ENCODE assay signal across 18 cellular contexts in the genomic region with DNA sequence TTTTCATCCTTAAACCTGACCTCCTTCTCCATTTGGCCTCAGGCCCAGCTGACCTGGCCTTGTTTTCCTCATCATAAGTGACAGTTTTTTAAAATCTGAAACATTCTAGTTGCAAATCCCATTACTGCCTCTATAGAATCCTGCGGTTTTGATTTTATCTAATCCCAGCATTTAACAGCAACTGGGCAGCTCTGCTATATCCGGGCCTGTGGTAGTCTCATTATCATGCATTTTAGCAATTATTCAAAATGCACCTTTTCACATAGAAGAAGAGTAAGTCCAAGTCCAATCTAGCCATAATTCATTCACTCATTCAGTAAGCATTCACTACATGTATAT. TPM values are rescaled to one million over a fixed set of nuclear protein-coding genes. Genes with fewer than 3 reads are reported as not detected.
DNase-seq lines count a peak whose midpoint lies in the region; ATAC-seq and TF ChIP-seq lines count a peak whose summit lies in the region.
"Had no signal": no experiment of that assay in that cellular context is flagged by ENCODE, and none has a peak within 500 bp of the region (broad histone marks: within the 10 kb centered on the region; RNA-seq: fewer than 3 reads in every experiment).

No MANE protein-coding gene starts in this region.

- H3K4me3 Mint-ChIP-seq in naive B cell: peak overlapping the region in 7 of 8 donors; percentile 53 to 91 (median 82)
- H3K4me3 Mint-ChIP-seq: effector memory CD8-positive, alpha-beta T cell; H9 had no signal

- CTCF ChIA-PET in mammary epithelial cell (lab: Charles Lee; ENCODE audit: low non-redundant PET) (no interaction called here), Panc1 (lab: Charles Lee) (interaction anchor here (0.6 to 3.0 kb wide), 5 partner anchors 19 to 324 kb away, joined by 3 to 12 read pairs (median 6); no protein-coding TSS in a partner anchor)

- DNase-seq in mammary epithelial cell (no peak), breast epithelium (ENCODE audit: low spot score in 2 of 2) (no peak), Panc1 (ENCODE audit: low read depth, low spot score) (no peak), naive B cell (no peak), left cardiac atrium (no peak), vagina (ENCODE audit: extremely low spot score in 2 of 2) (no peak), GF-D8 (lab: John Stamatoyannopoulos, UW) (no peak)
- DNase-seq in activated naive CD4-positive, alpha-beta T cell treated with anti-CD3 and anti-CD28 coated beads, Interleukin-2, amount 50 U/mL, for 16 hours: no peak
- DNase-seq: activated CD4-positive, CD25-positive, alpha-beta regulatory T cell treated with anti-CD3 and anti-CD28 coated beads, Interleukin-2, amount 50 U/mL, for 72 hours; H9; left ventricle myocardium superior; NCI-H2029 treated with DMSO at 0.1 percent for 48 hours; NCI-H510A treated with DMSO at 0.1 percent for 48 hours; Right ventricle myocardium superior; stimulated activated CD4-positive, alpha-beta T cell treated with anti-CD3 and anti-CD28 coated beads, Interleukin-4, amount 100 ng/mL, for 4 hours had no signal

- H2AFZ ChIP-seq in mammary epithelial cell (ENCODE audit: low read depth, low read length): peak overlapping the region; percentile 84

- H3K9ac ChIP-seq in mammary epithelial cell (ENCODE audit: insufficient read depth, low read length): no peak overlapping the region
- H3K9ac ChIP-seq: KMS-11 had no signal

- no peaks in the 10 kb centered on the region for H3K79me2 ChIP-seq in mammary epithelial cell (ENCODE audit: insufficient read depth, low read length)

- 55% methylated on average over 2 of the region's 2 CpGs for WGBS in mammary epithelial cell (ENCODE audit: low coverage, missing lambda C conversion rate)

- BruUV-seq in mammary epithelial cell (replicated peaks; lab: Mats Ljungman, UMichigan): no TSS peak
- no TSS peak for BruUV-seq in Panc1 (replicated peaks; lab: Mats Ljungman, UMichigan)

- POLR2A ChIA-PET in Panc1 (lab: Charles Lee): no interaction called here

- H3K4me2 ChIP-seq in mammary epithelial cell (ENCODE audit: insufficient read depth, low read depth, low read length): no peak overlapping the region

- no peak overlapping the region for H3K27ac ChIP-seq in mammary epithelial cell (ENCODE audit: insufficient read depth, low read depth, low read length)
- H3K27ac ChIP-seq in breast epithelium: no peak overlapping the region
- H3K27ac ChIP-seq in Panc1 (ENCODE audit: low read length): peak overlapping the region; percentile 95
- H3K27ac ChIP-seq in vagina: no peak overlapping the region
- H3K27ac ChIP-seq: KMS-11 had no signal

- H3K9me3 ChIP-seq in mammary epithelial cell (replicated peaks; ENCODE audit: insufficient read depth, low read length) (no peaks in the 10 kb centered on the region), breast epithelium (no peaks in the 10 kb centered on the region), Panc1 (ENCODE audit: control insufficient read depth, insufficient read depth, low read depth, low read length) (no peaks in the 10 kb centered on the region), vagina (no peaks in the 10 kb centered on the region)

- TF ChIP-seq POLR2A in breast epithelium (IDR thresholded peaks at IDR 0.05) (no peak), vagina (IDR thresholded peaks at IDR 0.05) (no peak)

- in situ Hi-C loops in mammary epithelial cell (cut with MboI; ENCODE audit: low sequenced_read_pairs in 2 of 2): loop anchor here (5.0 to 10.0 kb wide), 3 partner anchors 206 to 316 kb away; no protein-coding TSS in a partner anchor
- in situ Hi-C loops in Panc1 (cut with HindIII; ENCODE audit: low pct_unique_long_range_greater_than_20kb, low sequenced_read_pairs): no loop called here

- peaks cover 26 to 52% (median 34%) of the 10 kb centered on the region in 3 donors for H3K4me1 Mint-ChIP-seq in naive B cell

- H3K4me3 ChIP-seq in mammary epithelial cell (replicated peaks in 1 of 3; ENCODE audit: insufficient read depth in 1 of 3, low read depth in 2 of 3, low read length in 3 of 3) (no peak overlapping the region), breast epithelium (no peak overlapping the region), Panc1 (ENCODE audit: low read depth in 2 of 2, low read length in 2 of 2) (peak overlapping the region in 1 of 2 experiments; percentile 47; a peak in 2 of 4 replicates), vagina (no peak overlapping the region)
- H3K4me3 ChIP-seq: skin epidermis had no signal

- peaks cover 10% of the 10 kb centered on the region for H3K4me1 ChIP-seq in mammary epithelial cell (ENCODE audit: insufficient read depth, low read length)
- H3K4me1 ChIP-seq in breast epithelium: no peaks in the 10 kb centered on the region
- H3K4me1 ChIP-seq in Panc1 (ENCODE audit: control insufficient read depth, insufficient read depth, low read length): peaks cover 48% of the 10 kb centered on the region
- H3K4me1 ChIP-seq in vagina: no peaks in the 10 kb centered on the region

- peak overlapping the region in 5 of 6 donors; percentile 87 to 96 (median 88) for H3K27ac Mint-ChIP-seq in naive B cell
- H3K27ac Mint-ChIP-seq: effector memory CD8-positive, alpha-beta T cell; H9 had no signal

- ATAC-seq in Panc1 (peak; percentile 3; the same call in 1 of the 2 replicates), naive B cell (ENCODE audit: low read depth in 2 of 2) (no peak), left cardiac atrium (no peak)

- no peaks in the 10 kb centered on the region for H3K27me3 ChIP-seq in mammary epithelial cell (ENCODE audit: insufficient read depth, low read length)
- H3K27me3 ChIP-seq in breast epithelium: no peaks in the 10 kb centered on the region
- H3K27me3 ChIP-seq in Panc1 (ENCODE audit: control insufficient read depth, insufficient read depth, low read length): no peaks in the 10 kb centered on the region
- no peaks in the 10 kb centered on the region for H3K27me3 ChIP-seq in vagina

- H3K9me3 Mint-ChIP-seq in naive B cell: no peaks in the 10 kb centered on the region
- H3K9me3 Mint-ChIP-seq: effector memory CD8-positive, alpha-beta T cell; H9 had no signal

- no peaks in the 10 kb centered on the region for H4K20me1 ChIP-seq in mammary epithelial cell (ENCODE audit: insufficient read depth, low read length)

- H3K27me3 Mint-ChIP-seq in naive B cell: no peaks in the 10 kb centered on the region
- H3K27me3 Mint-ChIP-seq: effector memory CD8-positive, alpha-beta T cell had no signal

- no peak for TF ChIP-seq CTCF in mammary epithelial cell (conservative IDR thresholded peaks at IDR 0.05 in 1 of 2, IDR thresholded peaks at IDR 0.05 in 1 of 2; ENCODE audit: extremely low read depth in 1 of 2, insufficient read depth in 1 of 2, low read depth in 1 of 2, low read length in 2 of 2)
- TF ChIP-seq CTCF in breast epithelium (IDR thresholded peaks at IDR 0.05): no peak
- TF ChIP-seq CTCF in Panc1 (IDR thresholded peaks at IDR 0.05): no peak
- TF ChIP-seq CTCF in vagina (IDR thresholded peaks at IDR 0.05): no peak

- H3K36me3 ChIP-seq in mammary epithelial cell (ENCODE audit: insufficient read depth, low read length) (no peaks in the 10 kb centered on the region), breast epithelium (no peaks in the 10 kb centered on the region), Panc1 (ENCODE audit: control insufficient read depth, insufficient read depth, low read length) (no peaks in the 10 kb centered on the region), vagina (no peaks in the 10 kb centered on the region)

- no peaks in the 10 kb centered on the region for H3K36me3 Mint-ChIP-seq in naive B cell

- dilution Hi-C loops in mammary epithelial cell (cut with HindIII; ENCODE audit: low sequenced_read_pairs): no loop called here

- intact Hi-C loops in mammary epithelial cell (cut with micrococcal nuclease) (loop anchor here (1.0 to 10.0 kb wide), 6 partner anchors 28 to 378 kb away; partner anchors contain the start of genes BIRC2 and BIRC3), breast epithelium (cut with DNase I; ENCODE audit: low total_unique reads) (no loop called here), Panc1 (cut with micrococcal nuclease; ENCODE audit: unreplicated experiment) (loop anchor here (2.0 to 5.0 kb wide), 3 partner anchors 30 to 324 kb away; no protein-coding TSS in a partner anchor), left cardiac atrium (cut with DNase I) (loop anchor here (2.0 to 10.0 kb wide), 3 partner anchors 54 to 208 kb away; no protein-coding TSS in a partner anchor), vagina (cut with DNase I) (no loop called here)

RNA-seq across cellular contexts. Expression of gene BIRC3, which starts 28.6 kb away (rescaled TPM):
- total RNA-seq in mammary epithelial cell (10 to 100 TPM in 1 of 2 donors, under 1 TPM in 1; 0.83 to 17.5 TPM), breast epithelium (10 to 100 TPM in 2 of 3 donors, 1 to 10 TPM in 1; 2.6 to 30.0 (median 10.8) TPM), Panc1 (2021; ENCODE audit: unreplicated experiment) (65.4 TPM), left cardiac atrium (1 to 10 TPM; 7.0 to 8.4 TPM), vagina (7.1 TPM)
- polyA plus RNA-seq in mammary epithelial cell (1.00 TPM), naive B cell (ENCODE audit: low read depth in 6 of 6) (100 to 1,000 TPM; 181 to 263 (median 232) TPM)
- 1.7 TPM for polyA minus RNA-seq in mammary epithelial cell
- 29.2 TPM for polyA plus RNA-seq in Panc1 (2012; ENCODE audit: insufficient read length)

RNA-seq across cellular contexts. Expression of gene BIRC2, which starts 58.3 kb away (rescaled TPM):
- total RNA-seq in mammary epithelial cell: 10 to 100 TPM; 59.4 to 78.2 TPM
- 23.6 TPM for polyA plus RNA-seq in mammary epithelial cell
- polyA minus RNA-seq in mammary epithelial cell: 20.2 TPM
- 10 to 100 TPM; 45.6 to 95.7 (median 48.5) TPM for total RNA-seq in breast epithelium
- total RNA-seq in Panc1 (2021; ENCODE audit: unreplicated experiment): 76.8 TPM
- 29.4 TPM for polyA plus RNA-seq in Panc1 (2012; ENCODE audit: insufficient read length)
- polyA plus RNA-seq in naive B cell (ENCODE audit: low read depth in 6 of 6): 10 to 100 TPM; 28.2 to 43.9 (median 35.6) TPM
- 10 to 100 TPM; 30.4 to 34.2 TPM for total RNA-seq in left cardiac atrium
- 52.1 TPM for total RNA-seq in vagina

Comparison
In these comparisons a context has a peak if more than half of its experiments do, and no peak if none do; other contexts are left out.
1. intact Hi-C loops: an anchor here in mammary epithelial cell (1.0 to 10.0 kb wide), Panc1 (2.0 to 5.0 kb wide) and left cardiac atrium (2.0 to 10.0 kb wide); none called in breast epithelium and vagina.